In genomic region chr2:31707992-31708391, GRCh38 we compare ENCODE assay signal across 8 cellular contexts.
"Had no signal": no experiment of that assay in that cellular context is flagged by ENCODE, and none has a peak within 500 bp of the region (broad histone marks: within the 10 kb centered on the region; RNA-seq: fewer than 3 reads in every experiment).

No MANE protein-coding gene starts in this region.

- H3K4me3 ChIP-seq: GM23338 had no signal

- FAIRE-seq: H1, H54, HTR-8/SVneo had no signal

- DNase-seq: H9, HCEC 1CT, KBM-7 had no signal

- H3K4me1 Mint-ChIP-seq: H9 had no signal

- ATAC-seq: GM23338 had no signal

- H3K4me2 ChIP-seq: GM23338 had no signal

- H3K27ac Mint-ChIP-seq: GM23338, H9, IgD-negative memory B cell had no signal

- H2AFZ ChIP-seq: GM23338 had no signal

- H3K4me3 Mint-ChIP-seq: GM23338, H9, IgD-negative memory B cell had no signal
